In the genomic region with DNA sequence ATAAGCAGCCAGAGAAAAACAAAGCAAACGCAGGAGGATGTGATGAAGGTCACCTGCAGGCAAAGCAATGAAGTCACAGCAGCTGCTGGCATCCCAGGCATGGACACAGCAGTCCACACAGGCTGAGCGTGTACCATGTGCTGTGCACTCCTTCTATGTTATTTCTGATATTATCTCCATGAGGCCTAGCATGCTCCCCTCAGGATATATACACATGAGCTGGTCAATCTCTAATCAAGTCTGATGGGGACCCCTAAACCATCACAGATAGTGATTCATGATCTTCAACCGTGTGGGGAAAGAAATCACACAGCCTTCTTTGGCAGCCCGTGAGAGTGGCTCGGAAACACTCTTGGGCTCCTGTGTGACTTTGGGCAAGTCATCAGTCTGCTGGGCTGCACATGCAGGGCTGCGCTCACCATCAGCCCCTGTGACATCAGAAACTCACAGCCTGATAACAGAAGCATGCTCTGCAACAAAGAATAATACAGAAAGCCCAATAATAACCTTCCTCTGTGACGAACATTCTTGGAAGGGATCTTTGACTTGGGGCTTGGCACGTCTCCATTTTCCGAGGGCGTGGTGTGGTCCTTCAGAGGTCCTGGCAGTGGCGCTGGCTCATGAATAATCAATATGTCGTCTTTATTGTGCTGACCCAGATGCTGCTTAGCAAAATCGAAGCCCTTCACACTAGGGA, we compare ENCODE assay signal across 1 cellular context.
TF ChIP-seq lines count a peak whose summit lies in the region.

No MANE protein-coding gene starts in this region.

TF ChIP-seq in HepG2, 621 proteins besides CTCF, POLR2A, EP300 and RAD21 (continued from another document):
- TF ChIP-seq, protein P1, sequence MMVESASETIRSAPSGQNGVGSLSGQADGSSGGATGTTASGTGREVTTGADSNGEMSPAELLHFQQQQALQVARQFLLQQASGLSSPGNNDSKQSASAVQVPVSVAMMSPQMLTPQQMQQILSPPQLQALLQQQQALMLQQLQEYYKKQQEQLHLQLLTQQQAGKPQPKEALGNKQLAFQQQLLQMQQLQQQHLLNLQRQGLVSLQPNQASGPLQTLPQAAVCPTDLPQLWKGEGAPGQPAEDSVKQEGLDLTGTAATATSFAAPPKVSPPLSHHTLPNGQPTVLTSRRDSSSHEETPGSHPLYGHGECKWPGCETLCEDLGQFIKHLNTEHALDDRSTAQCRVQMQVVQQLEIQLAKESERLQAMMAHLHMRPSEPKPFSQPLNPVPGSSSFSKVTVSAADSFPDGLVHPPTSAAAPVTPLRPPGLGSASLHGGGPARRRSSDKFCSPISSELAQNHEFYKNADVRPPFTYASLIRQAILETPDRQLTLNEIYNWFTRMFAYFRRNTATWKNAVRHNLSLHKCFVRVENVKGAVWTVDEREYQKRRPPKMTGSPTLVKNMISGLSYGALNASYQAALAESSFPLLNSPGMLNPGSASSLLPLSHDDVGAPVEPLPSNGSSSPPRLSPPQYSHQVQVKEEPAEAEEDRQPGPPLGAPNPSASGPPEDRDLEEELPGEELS (CRISPR knock-in tag; IDR thresholded peaks at IDR 0.05), result no peak
- TF ChIP-seq IRF2 (CRISPR knock-in tag; IDR thresholded peaks at IDR 0.05), result no peak
- no peak for TF ChIP-seq PHF8 (CRISPR knock-in tag; IDR thresholded peaks at IDR 0.05)
- no peak for TF ChIP-seq ASH2L (IDR thresholded peaks at IDR 0.05; ENCODE audit: insufficient read length, low read depth, low read length)
- no peak for TF ChIP-seq ZFP1 (CRISPR knock-in tag; IDR thresholded peaks at IDR 0.05)
- no peak for TF ChIP-seq PHF21A (CRISPR knock-in tag; IDR thresholded peaks at IDR 0.05)
